25 cellular contexts compared by ENCODE assay signal in the genomic region with DNA sequence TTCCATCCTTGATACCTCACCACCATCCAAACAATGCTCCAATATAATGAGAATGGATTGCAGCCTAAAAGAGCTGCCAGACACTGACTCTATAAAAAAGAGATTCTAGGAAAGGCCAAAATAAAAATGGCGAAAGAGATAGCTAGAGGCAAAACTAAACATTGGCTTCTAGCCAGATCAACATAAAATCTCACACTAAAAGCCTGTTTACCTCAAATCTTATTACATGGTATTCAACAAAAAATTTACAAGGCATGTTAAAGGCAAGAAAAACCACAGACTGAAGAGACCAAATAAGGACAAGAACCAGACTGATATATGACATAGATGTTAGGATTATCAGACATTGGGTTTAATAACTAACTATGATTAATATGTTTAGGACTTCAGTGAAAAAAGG.
DNase-seq lines count a peak whose midpoint lies in the region; ATAC-seq, FAIRE-seq and TF ChIP-seq lines count a peak whose summit lies in the region.
"Had no signal": no experiment of that assay in that cellular context is flagged by ENCODE, and none has a peak within 500 bp of the region (broad histone marks: within the 10 kb centered on the region; RNA-seq: fewer than 3 reads in every experiment).

No MANE protein-coding gene starts in this region.

- H3K36me3 ChIP-seq in esophagus squamous epithelium = no peaks in the 10 kb centered on the region
- H3K36me3 ChIP-seq: BLaER1 treated with 17β-estradiol and CSF1 and Interleukin-3, amounts not matched to agents 10 nM and 100 nM had no signal

- no peaks in the 10 kb centered on the region for H3K27me3 ChIP-seq in esophagus squamous epithelium
- H3K27me3 ChIP-seq: BE2C; BLaER1 treated with 17β-estradiol and CSF1 and Interleukin-3, amounts not matched to agents 10 nM and 100 nM had no signal

- no peak overlapping the region for H3K4me3 ChIP-seq in esophagus squamous epithelium
- H3K4me3 ChIP-seq: A549; BLaER1 treated with 17β-estradiol and CSF1 and Interleukin-3, amounts not matched to agents 10 nM and 100 nM had no signal

- intact Hi-C loops in esophagus squamous epithelium (cut with DNase I) = no loop called here

- TF ChIP-seq CTCF in esophagus squamous epithelium (IDR thresholded peaks at IDR 0.05) = no peak

- DNase-seq in NCI-H1105 treated with DMSO at 0.1 percent for 48 hours (lab: John Stamatoyannopoulos, UW) (peak; percentile 5), NCI-H1105 (lab: John Stamatoyannopoulos, UW) (no peak), M059J (ENCODE audit: low read depth) (peak; percentile 23), medulla oblongata (ENCODE audit: extremely low spot score) (no peak), GM19238 (ENCODE audit: insufficient read length, low spot score) (no peak), frontal cortex (ENCODE audit: low spot score in 2 of 2) (no peak), esophagus squamous epithelium (lab: John Stamatoyannopoulos, UW) (no peak)
- DNase-seq: 8988T; ACHN; AML-193; BE2C; CD4-positive, alpha-beta T cell; CD8-positive, alpha-beta memory T cell; DMS 273 treated with DMSO at 0.1 percent for 48 hours; DMS79; GF-D8; GOT3; H7; HCEC 1CT had no signal

- FAIRE-seq in frontal cortex (lab: Jason Lieb, UNC) = no peak
- FAIRE-seq: A549, D721Med, GM12891, GM18507 had no signal

- H3K4me1 ChIP-seq in esophagus squamous epithelium = no peaks in the 10 kb centered on the region
- H3K4me1 ChIP-seq: A549; BLaER1 treated with 17β-estradiol and CSF1 and Interleukin-3, amounts not matched to agents 10 nM and 100 nM had no signal

- no peak overlapping the region for H3K27ac ChIP-seq in esophagus squamous epithelium
- H3K27ac ChIP-seq: A549; BLaER1 treated with 17β-estradiol and CSF1 and Interleukin-3, amounts not matched to agents 10 nM and 100 nM had no signal

- H3K9me3 ChIP-seq in esophagus squamous epithelium = peaks cover 0 to 3% (median 0%) of the 10 kb centered on the region in 3 donors
- H3K9me3 ChIP-seq: A549 had no signal

- WGBS in esophagus squamous epithelium, 2 donors = 50 to 62% methylated on average over 1 of the region's 1 CpG

- TF ChIP-seq POLR2A in esophagus squamous epithelium (IDR thresholded peaks at IDR 0.05) = no peak

- no peak for ATAC-seq in SK-N-SH treated with all-trans-retinoic acid at 6 μM for 48 hours
- ATAC-seq: A549 had no signal

TF ChIP-seq in SK-N-SH treated with all-trans-retinoic acid at 6 μM for 48 hours, 23 proteins besides CTCF, POLR2A, EP300 and RAD21:
- TF ChIP-seq ZNF8 (CRISPR knock-in tag; IDR thresholded peaks at IDR 0.05) = peak; percentile 49; the same call in 1 of the 2 replicates
- TF ChIP-seq ISL1 (CRISPR knock-in tag; IDR thresholded peaks at IDR 0.05) = peak; percentile 42
- TF ChIP-seq, protein P1, sequence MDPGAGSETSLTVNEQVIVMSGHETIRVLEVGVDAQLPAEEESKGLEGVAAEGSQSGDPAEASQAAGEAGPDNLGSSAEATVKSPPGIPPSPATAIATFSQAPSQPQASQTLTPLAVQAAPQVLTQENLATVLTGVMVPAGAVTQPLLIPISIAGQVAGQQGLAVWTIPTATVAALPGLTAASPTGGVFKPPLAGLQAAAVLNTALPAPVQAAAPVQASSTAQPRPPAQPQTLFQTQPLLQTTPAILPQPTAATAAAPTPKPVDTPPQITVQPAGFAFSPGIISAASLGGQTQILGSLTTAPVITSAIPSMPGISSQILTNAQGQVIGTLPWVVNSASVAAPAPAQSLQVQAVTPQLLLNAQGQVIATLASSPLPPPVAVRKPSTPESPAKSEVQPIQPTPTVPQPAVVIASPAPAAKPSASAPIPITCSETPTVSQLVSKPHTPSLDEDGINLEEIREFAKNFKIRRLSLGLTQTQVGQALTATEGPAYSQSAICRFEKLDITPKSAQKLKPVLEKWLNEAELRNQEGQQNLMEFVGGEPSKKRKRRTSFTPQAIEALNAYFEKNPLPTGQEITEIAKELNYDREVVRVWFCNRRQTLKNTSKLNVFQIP (CRISPR knock-in tag; IDR thresholded peaks at IDR 0.05; ENCODE audit: borderline replicate concordance, low read depth) = no peak
- TF ChIP-seq BACH2 (CRISPR knock-in tag; IDR thresholded peaks at IDR 0.05; ENCODE audit: borderline replicate concordance) = no peak
- peak; percentile 37; the same call in 1 of the 2 replicates for TF ChIP-seq TCF4 (CRISPR knock-in tag; IDR thresholded peaks at IDR 0.05; ENCODE audit: borderline replicate concordance)

Comparison
In these comparisons a context has a peak if more than half of its experiments do, and no peak if none do; other contexts are left out.
1. DNase-seq: peak in NCI-H1105 treated with DMSO at 0.1 percent for 48 hours (single experiment) and M059J (single experiment); none in NCI-H1105 (single experiment), medulla oblongata (single experiment), GM19238 (single experiment), frontal cortex (0 of 2) and esophagus squamous epithelium (single experiment).